In genomic region chr10:68331455-68332258, GRCh38 we compare ENCODE assay signal across 8 cellular contexts. TPM values are rescaled to one million over a fixed set of nuclear protein-coding genes. Genes with fewer than 3 reads are reported as not detected.
DNase-seq lines count a peak whose midpoint lies in the region; ATAC-seq and TF ChIP-seq lines count a peak whose summit lies in the region.

TSS of gene HNRNPH3 (plus strand) at chr10:68332064. CDS start at chr10:68337222, 5,158 bp downstream.

- peaks cover 4% of the 10 kb centered on the region for H3K36me3 Mint-ChIP-seq in T-helper 17 cell (ENCODE audit: low read depth)

- intact Hi-C loops in left ventricle myocardium superior (cut with micrococcal nuclease) = no loop called here
- intact Hi-C loops in prostate gland (cut with DNase I) = loop anchor here (10.0 kb wide), 2 partner anchors 257 to 447 kb away; partner anchors contain the start of genes HERC4 and SIRT1

- ATAC-seq in GM18502 (IDR thresholded peaks at IDR 0.05; ENCODE audit: poor library complexity, unreplicated experiment) (peak; percentile 81), HG02943 (IDR thresholded peaks at IDR 0.05; ENCODE audit: low read depth, unreplicated experiment) (peak; percentile 85), T-helper 17 cell (peak; percentile 84), left ventricle myocardium superior (peak; percentile 93)

- no peaks in the 10 kb centered on the region for H3K27me3 ChIP-seq in prostate gland (replicated peaks; ENCODE audit: insufficient read depth)

- peak; percentile 100 for TF ChIP-seq POLR2A in prostate gland (IDR thresholded peaks at IDR 0.05)

- H3K4me1 Mint-ChIP-seq in T-helper 17 cell = peaks cover 46% of the 10 kb centered on the region

- DNase-seq in NCI-H187 (lab: John Stamatoyannopoulos, UW) = peak; percentile 92
- peak; percentile 98 to 99 (median 98) for DNase-seq in T-helper 17 cell
- peak; percentile 70 to 99 (median 96) for DNase-seq in amygdala (lab: John Stamatoyannopoulos, UW)
- peak; percentile 99 for DNase-seq in left ventricle myocardium superior
- peak; percentile 98 for DNase-seq in prostate gland (ENCODE audit: low spot score)
- peak; percentile 99 for DNase-seq in ureter (ENCODE audit: low spot score)

- H3K4me1 ChIP-seq in prostate gland (replicated peaks) = peaks cover 9% of the 10 kb centered on the region

- peak within 1 kb of the TSS; percentile 94 for H3K27ac Mint-ChIP-seq in T-helper 17 cell

- peak within 1 kb of the TSS; percentile 99 for H3K4me3 Mint-ChIP-seq in T-helper 17 cell

- no peaks in the 10 kb centered on the region for H3K36me3 ChIP-seq in prostate gland

- peak in 1 of 4 experiments; percentile 20 for TF ChIP-seq CTCF in prostate gland (IDR thresholded peaks at IDR 0.05)

- peak within 1 kb of the TSS; percentile 66 to 90 for H3K4me3 ChIP-seq in prostate gland

- H3K27ac ChIP-seq in prostate gland = peak within 1 kb of the TSS; percentile 94 to 98

- WGBS in prostate gland = under 1% methylated on average over 73 of the region's 73 CpGs

- no peaks in the 10 kb centered on the region for H3K9me3 ChIP-seq in T-helper 17 cell (ENCODE audit: control insufficient read depth, low read length, poor library complexity, severe bottlenecking)
- no peaks in the 10 kb centered on the region for H3K9me3 ChIP-seq in prostate gland

- no peaks in the 10 kb centered on the region for H3K27me3 Mint-ChIP-seq in T-helper 17 cell

RNA-seq across cellular contexts. Expression of gene HNRNPH3, which starts in this region (rescaled TPM):
- total RNA-seq in T-helper 17 cell = 100 to 1,000 TPM; 165 to 180 TPM
- total RNA-seq in left ventricle myocardium superior = 133 TPM
- 10 to 100 TPM; 29.1 to 47.5 TPM for total RNA-seq in prostate gland
- total RNA-seq in ureter = 103 TPM

Comparison
In these comparisons a context has a peak if more than half of its experiments do, and no peak if none do; other contexts are left out.
1. Peak in every context shown above with its lines: DNase-seq, ATAC-seq, H3K4me3 ChIP-seq and H3K27ac ChIP-seq.